26 cellular contexts compared by ENCODE assay signal in genomic region chr6:71260205-71260604, GRCh38.
"Had no signal": no experiment of that assay in that cellular context is flagged by ENCODE, and none has a peak within 500 bp of the region (broad histone marks: within the 10 kb centered on the region; RNA-seq: fewer than 3 reads in every experiment).

No MANE protein-coding gene starts in this region.

- H3K4me1 Mint-ChIP-seq: naive thymus-derived CD4-positive, alpha-beta T cell; stimulated activated naive B cell treated with anti-CD40 and anti-IgM and Interleukin-4, amounts not matched to agents 10 μg/mL and 1 μg/mL and 100 μg/mL, for 72 hours; stimulated activated naive CD8-positive, alpha-beta T cell treated with anti-CD3 and anti-CD28 coated beads, Interleukin-15, amount 100 ng/mL, for 72 hours had no signal

- FAIRE-seq: pancreas had no signal

- H3K4me3 Mint-ChIP-seq: naive thymus-derived CD4-positive, alpha-beta T cell; natural killer cell treated with Interleukin-12 subunit alpha and Interleukin-12 subunit beta and Interleukin-15 and Interleukin-18, amount 100 ng/mL, for 72 hours; stimulated activated naive B cell treated with anti-CD40 and anti-IgM and Interleukin-4, amounts not matched to agents 10 μg/mL and 1 μg/mL and 100 μg/mL, for 72 hours; stimulated activated naive CD8-positive, alpha-beta T cell treated with anti-CD3 and anti-CD28 coated beads, Interleukin-15, amount 100 ng/mL, for 72 hours; type B pancreatic cell had no signal

- H3K9me3 ChIP-seq: left ventricle myocardium inferior, mucosa of descending colon, pancreas, prostate gland, tibial nerve, vagina had no signal

- H3K4me1 ChIP-seq: pancreas, prostate gland, vagina had no signal

- ATAC-seq: mucosa of descending colon; naive thymus-derived CD4-positive, alpha-beta T cell; natural killer cell treated with Interleukin-12 subunit alpha and Interleukin-12 subunit beta and Interleukin-15 and Interleukin-18, amount 100 ng/mL, for 72 hours; pancreas; right cardiac atrium; sciatic nerve; stimulated activated naive B cell treated with anti-CD40 and anti-IgM and Interleukin-4, amounts not matched to agents 10 μg/mL and 1 μg/mL and 100 μg/mL, for 72 hours; stimulated activated naive CD8-positive, alpha-beta T cell treated with anti-CD3 and anti-CD28 coated beads, Interleukin-15, amount 100 ng/mL, for 72 hours had no signal

- H3K27me3 ChIP-seq: pancreas, tibial nerve, vagina had no signal

- H3K27me3 Mint-ChIP-seq: stimulated activated naive B cell treated with anti-CD40 and anti-IgM and Interleukin-4, amounts not matched to agents 10 μg/mL and 1 μg/mL and 100 μg/mL, for 72 hours; stimulated activated naive CD8-positive, alpha-beta T cell treated with anti-CD3 and anti-CD28 coated beads, Interleukin-15, amount 100 ng/mL, for 72 hours had no signal

- H3K36me3 Mint-ChIP-seq: naive thymus-derived CD4-positive, alpha-beta T cell; natural killer cell treated with Interleukin-12 subunit alpha and Interleukin-12 subunit beta and Interleukin-15 and Interleukin-18, amount 100 ng/mL, for 72 hours; stimulated activated naive B cell treated with anti-CD40 and anti-IgM and Interleukin-4, amounts not matched to agents 10 μg/mL and 1 μg/mL and 100 μg/mL, for 72 hours; type B pancreatic cell had no signal

- H3K9me3 Mint-ChIP-seq: natural killer cell treated with Interleukin-12 subunit alpha and Interleukin-12 subunit beta and Interleukin-15 and Interleukin-18, amount 100 ng/mL, for 72 hours; stimulated activated naive B cell treated with anti-CD40 and anti-IgM and Interleukin-4, amounts not matched to agents 10 μg/mL and 1 μg/mL and 100 μg/mL, for 72 hours; stimulated activated naive CD8-positive, alpha-beta T cell treated with anti-CD3 and anti-CD28 coated beads, Interleukin-15, amount 100 ng/mL, for 72 hours; type B pancreatic cell had no signal

- H3K4me3 ChIP-seq: left ventricle myocardium inferior, lung, mucosa of descending colon, pancreas, prostate gland, skin epidermis, tibial nerve, vagina had no signal

- H3K27ac Mint-ChIP-seq: naive thymus-derived CD4-positive, alpha-beta T cell; natural killer cell treated with Interleukin-12 subunit alpha and Interleukin-12 subunit beta and Interleukin-15 and Interleukin-18, amount 100 ng/mL, for 72 hours; stimulated activated naive B cell treated with anti-CD40 and anti-IgM and Interleukin-4, amounts not matched to agents 10 μg/mL and 1 μg/mL and 100 μg/mL, for 72 hours; stimulated activated naive CD8-positive, alpha-beta T cell treated with anti-CD3 and anti-CD28 coated beads, Interleukin-15, amount 100 ng/mL, for 72 hours; type B pancreatic cell had no signal

- H3K27ac ChIP-seq: left ventricle myocardium inferior, pancreas, prostate gland, skin epidermis, vagina had no signal

- H3K36me3 ChIP-seq: left ventricle myocardium inferior, pancreas, prostate gland, tibial nerve, vagina had no signal

- DNase-seq: islet precursor cell; left ventricle myocardium inferior; mesendoderm; midbrain; mucosa of descending colon; naive thymus-derived CD4-positive, alpha-beta T cell; nucleus accumbens; pancreas; posterior cingulate gyrus; retina; right cardiac atrium; stimulated activated CD4-positive, alpha-beta T cell treated with anti-CD3 and anti-CD28 coated beads, Interleukin-12 subunit alpha, Interleukin-12 subunit beta, amount 100 ng/mL, for 4 hours; stimulated activated CD4-positive, alpha-beta T cell treated with anti-CD3 and anti-CD28 coated beads, Interleukin-15, amount 100 ng/mL, for 24 hours; stimulated activated CD4-positive, alpha-beta T cell treated with anti-CD3 and anti-CD28 coated beads, Interleukin-2, amount 100 ng/mL, for 24 hours; stimulated activated CD4-positive, alpha-beta T cell treated with anti-CD3 and anti-CD28 coated beads, Interleukin-4, amount 100 ng/mL, for 1 hour; stimulated activated naive B cell treated with anti-CD40 and anti-IgM and Interleukin-4, amounts not matched to agents 10 μg/mL and 1 μg/mL and 100 μg/mL, for 72 hours; stimulated activated naive CD8-positive, alpha-beta T cell treated with anti-CD3 and anti-CD28 coated beads, Interleukin-15, amount 100 ng/mL, for 72 hours; substantia nigra had no signal
